In genomic region chr3:52724511-52724910, GRCh38 we compare ENCODE assay signal across 1 cellular context.
A peak's percentile ranks its signal among the peaks of the same experiment; 100 is the strongest.
TF ChIP-seq lines count a peak whose summit lies in the region.

No MANE protein-coding gene starts in this region.

TF ChIP-seq in HepG2, 621 proteins besides CTCF, POLR2A, EP300 and RAD21 (continued from another document and continues in another):
- TF ChIP-seq PRMT3 (CRISPR knock-in tag; IDR thresholded peaks at IDR 0.05; ENCODE audit: borderline replicate concordance, low read depth), result no peak
- TF ChIP-seq ZNF143 (CRISPR knock-in tag; IDR thresholded peaks at IDR 0.05), result no peak
- no peak for TF ChIP-seq ZNF253 (CRISPR knock-in tag; IDR thresholded peaks at IDR 0.05; ENCODE audit: borderline replicate concordance)
- no peak for TF ChIP-seq DZIP1 (CRISPR knock-in tag; IDR thresholded peaks at IDR 0.05)
- TF ChIP-seq IKZF4 (CRISPR knock-in tag; IDR thresholded peaks at IDR 0.05; ENCODE audit: borderline replicate concordance, low read depth, not compliant biosample characterization), result no peak
- TF ChIP-seq, protein P1, sequence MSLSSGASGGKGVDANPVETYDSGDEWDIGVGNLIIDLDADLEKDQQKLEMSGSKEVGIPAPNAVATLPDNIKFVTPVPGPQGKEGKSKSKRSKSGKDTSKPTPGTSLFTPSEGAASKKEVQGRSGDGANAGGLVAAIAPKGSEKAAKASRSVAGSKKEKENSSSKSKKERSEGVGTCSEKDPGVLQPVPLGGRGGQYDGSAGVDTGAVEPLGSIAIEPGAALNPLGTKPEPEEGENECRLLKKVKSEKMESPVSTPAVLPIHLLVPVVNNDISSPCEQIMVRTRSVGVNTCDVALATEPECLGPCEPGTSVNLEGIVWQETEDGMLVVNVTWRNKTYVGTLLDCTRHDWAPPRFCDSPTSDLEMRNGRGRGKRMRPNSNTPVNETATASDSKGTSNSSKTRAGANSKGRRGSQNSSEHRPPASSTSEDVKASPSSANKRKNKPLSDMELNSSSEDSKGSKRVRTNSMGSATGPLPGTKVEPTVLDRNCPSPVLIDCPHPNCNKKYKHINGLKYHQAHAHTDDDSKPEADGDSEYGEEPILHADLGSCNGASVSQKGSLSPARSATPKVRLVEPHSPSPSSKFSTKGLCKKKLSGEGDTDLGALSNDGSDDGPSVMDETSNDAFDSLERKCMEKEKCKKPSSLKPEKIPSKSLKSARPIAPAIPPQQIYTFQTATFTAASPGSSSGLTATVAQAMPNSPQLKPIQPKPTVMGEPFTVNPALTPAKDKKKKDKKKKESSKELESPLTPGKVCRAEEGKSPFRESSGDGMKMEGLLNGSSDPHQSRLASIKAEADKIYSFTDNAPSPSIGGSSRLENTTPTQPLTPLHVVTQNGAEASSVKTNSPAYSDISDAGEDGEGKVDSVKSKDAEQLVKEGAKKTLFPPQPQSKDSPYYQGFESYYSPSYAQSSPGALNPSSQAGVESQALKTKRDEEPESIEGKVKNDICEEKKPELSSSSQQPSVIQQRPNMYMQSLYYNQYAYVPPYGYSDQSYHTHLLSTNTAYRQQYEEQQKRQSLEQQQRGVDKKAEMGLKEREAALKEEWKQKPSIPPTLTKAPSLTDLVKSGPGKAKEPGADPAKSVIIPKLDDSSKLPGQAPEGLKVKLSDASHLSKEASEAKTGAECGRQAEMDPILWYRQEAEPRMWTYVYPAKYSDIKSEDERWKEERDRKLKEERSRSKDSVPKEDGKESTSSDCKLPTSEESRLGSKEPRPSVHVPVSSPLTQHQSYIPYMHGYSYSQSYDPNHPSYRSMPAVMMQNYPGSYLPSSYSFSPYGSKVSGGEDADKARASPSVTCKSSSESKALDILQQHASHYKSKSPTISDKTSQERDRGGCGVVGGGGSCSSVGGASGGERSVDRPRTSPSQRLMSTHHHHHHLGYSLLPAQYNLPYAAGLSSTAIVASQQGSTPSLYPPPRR (CRISPR knock-in tag; IDR thresholded peaks at IDR 0.05; ENCODE audit: borderline replicate concordance), result no peak
- TF ChIP-seq, protein P2, sequence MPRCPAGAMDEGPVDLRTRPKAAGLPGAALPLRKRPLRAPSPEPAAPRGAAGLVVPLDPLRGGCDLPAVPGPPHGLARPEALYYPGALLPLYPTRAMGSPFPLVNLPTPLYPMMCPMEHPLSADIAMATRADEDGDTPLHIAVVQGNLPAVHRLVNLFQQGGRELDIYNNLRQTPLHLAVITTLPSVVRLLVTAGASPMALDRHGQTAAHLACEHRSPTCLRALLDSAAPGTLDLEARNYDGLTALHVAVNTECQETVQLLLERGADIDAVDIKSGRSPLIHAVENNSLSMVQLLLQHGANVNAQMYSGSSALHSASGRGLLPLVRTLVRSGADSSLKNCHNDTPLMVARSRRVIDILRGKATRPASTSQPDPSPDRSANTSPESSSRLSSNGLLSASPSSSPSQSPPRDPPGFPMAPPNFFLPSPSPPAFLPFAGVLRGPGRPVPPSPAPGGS (CRISPR knock-in tag; IDR thresholded peaks at IDR 0.05), result no peak
- no peak for TF ChIP-seq ZNF281 (CRISPR knock-in tag; IDR thresholded peaks at IDR 0.05; ENCODE audit: borderline replicate concordance)
- TF ChIP-seq, protein P3, sequence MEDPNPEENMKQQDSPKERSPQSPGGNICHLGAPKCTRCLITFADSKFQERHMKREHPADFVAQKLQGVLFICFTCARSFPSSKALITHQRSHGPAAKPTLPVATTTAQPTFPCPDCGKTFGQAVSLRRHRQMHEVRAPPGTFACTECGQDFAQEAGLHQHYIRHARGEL (CRISPR knock-in tag; IDR thresholded peaks at IDR 0.05), result no peak
- no peak for TF ChIP-seq NFE2L2 (IDR thresholded peaks at IDR 0.05; ENCODE audit: low read length)
- TF ChIP-seq FOXK1 (CRISPR knock-in tag; IDR thresholded peaks at IDR 0.05; ENCODE audit: borderline replicate concordance, low read depth), result peak; percentile 46; the same call in 1 of the 2 replicates
- TF ChIP-seq SAP130 (CRISPR knock-in tag; IDR thresholded peaks at IDR 0.05; ENCODE audit: low read depth), result peak; percentile 33
- TF ChIP-seq ELF4 (CRISPR knock-in tag; IDR thresholded peaks at IDR 0.05; ENCODE audit: borderline replicate concordance), result no peak
- TF ChIP-seq ATM (IDR thresholded peaks at IDR 0.05; ENCODE audit: borderline replicate concordance), result no peak
- peak; percentile 69; the same call in 1 of the 2 replicates for TF ChIP-seq MIXL1 (CRISPR knock-in tag; IDR thresholded peaks at IDR 0.05)
- no peak for TF ChIP-seq TBP (CRISPR knock-in tag; IDR thresholded peaks at IDR 0.05)
- TF ChIP-seq, protein P4, sequence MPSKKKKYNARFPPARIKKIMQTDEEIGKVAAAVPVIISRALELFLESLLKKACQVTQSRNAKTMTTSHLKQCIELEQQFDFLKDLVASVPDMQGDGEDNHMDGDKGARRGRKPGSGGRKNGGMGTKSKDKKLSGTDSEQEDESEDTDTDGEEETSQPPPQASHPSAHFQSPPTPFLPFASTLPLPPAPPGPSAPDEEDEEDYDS (CRISPR knock-in tag; IDR thresholded peaks at IDR 0.05), result 0 out of 2 replicates have a peak, but pooled peaks have one; percentile 18
- no peak for TF ChIP-seq HMGA1 (CRISPR knock-in tag; conservative IDR thresholded peaks at IDR 0.05)
- no peak for TF ChIP-seq ONECUT2 (CRISPR knock-in tag; IDR thresholded peaks at IDR 0.05)
- TF ChIP-seq ZSCAN20 (CRISPR knock-in tag; IDR thresholded peaks at IDR 0.05; ENCODE audit: borderline replicate concordance), result no peak
- no peak for TF ChIP-seq SOX13 (IDR thresholded peaks at IDR 0.05)
- TF ChIP-seq SOX13 (CRISPR knock-in tag; conservative IDR thresholded peaks at IDR 0.05 in 1 of 2, IDR thresholded peaks at IDR 0.05 in 1 of 2), result peak in 1 of 2 experiments; percentile 30; a peak in 1 of 4 replicates
- TF ChIP-seq FOXJ3 (CRISPR knock-in tag; IDR thresholded peaks at IDR 0.05; ENCODE audit: borderline replicate concordance), result 0 out of 2 replicates have a peak, but pooled peaks have one; percentile 24
- TF ChIP-seq POGZ (CRISPR knock-in tag; IDR thresholded peaks at IDR 0.05), result no peak
- TF ChIP-seq ZNF275 (CRISPR knock-in tag; IDR thresholded peaks at IDR 0.05; ENCODE audit: borderline replicate concordance), result no peak
- no peak for TF ChIP-seq BCLAF1 (IDR thresholded peaks at IDR 0.05)
- no peak for TF ChIP-seq ZNF292 (CRISPR knock-in tag; IDR thresholded peaks at IDR 0.05; ENCODE audit: borderline replicate concordance, low read depth)
- TF ChIP-seq, protein P5, sequence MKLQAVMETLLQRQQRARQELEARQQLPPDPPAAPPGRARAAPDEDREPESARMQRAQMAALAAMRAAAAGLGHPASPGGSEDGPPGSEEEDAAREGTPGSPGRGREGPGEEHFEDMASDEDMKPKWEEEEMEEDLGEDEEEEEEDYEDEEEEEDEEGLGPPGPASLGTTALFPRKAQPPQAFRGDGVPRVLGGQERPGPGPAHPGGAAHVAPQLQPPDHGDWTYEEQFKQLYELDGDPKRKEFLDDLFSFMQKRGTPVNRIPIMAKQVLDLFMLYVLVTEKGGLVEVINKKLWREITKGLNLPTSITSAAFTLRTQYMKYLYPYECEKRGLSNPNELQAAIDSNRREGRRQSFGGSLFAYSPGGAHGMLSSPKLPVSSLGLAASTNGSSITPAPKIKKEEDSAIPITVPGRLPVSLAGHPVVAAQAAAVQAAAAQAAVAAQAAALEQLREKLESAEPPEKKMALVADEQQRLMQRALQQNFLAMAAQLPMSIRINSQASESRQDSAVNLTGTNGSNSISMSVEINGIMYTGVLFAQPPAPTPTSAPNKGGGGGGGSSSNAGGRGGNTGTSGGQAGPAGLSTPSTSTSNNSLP (IDR thresholded peaks at IDR 0.05; ENCODE audit: low read depth, low read length), result peak; percentile 84
- TF ChIP-seq, protein P6, sequence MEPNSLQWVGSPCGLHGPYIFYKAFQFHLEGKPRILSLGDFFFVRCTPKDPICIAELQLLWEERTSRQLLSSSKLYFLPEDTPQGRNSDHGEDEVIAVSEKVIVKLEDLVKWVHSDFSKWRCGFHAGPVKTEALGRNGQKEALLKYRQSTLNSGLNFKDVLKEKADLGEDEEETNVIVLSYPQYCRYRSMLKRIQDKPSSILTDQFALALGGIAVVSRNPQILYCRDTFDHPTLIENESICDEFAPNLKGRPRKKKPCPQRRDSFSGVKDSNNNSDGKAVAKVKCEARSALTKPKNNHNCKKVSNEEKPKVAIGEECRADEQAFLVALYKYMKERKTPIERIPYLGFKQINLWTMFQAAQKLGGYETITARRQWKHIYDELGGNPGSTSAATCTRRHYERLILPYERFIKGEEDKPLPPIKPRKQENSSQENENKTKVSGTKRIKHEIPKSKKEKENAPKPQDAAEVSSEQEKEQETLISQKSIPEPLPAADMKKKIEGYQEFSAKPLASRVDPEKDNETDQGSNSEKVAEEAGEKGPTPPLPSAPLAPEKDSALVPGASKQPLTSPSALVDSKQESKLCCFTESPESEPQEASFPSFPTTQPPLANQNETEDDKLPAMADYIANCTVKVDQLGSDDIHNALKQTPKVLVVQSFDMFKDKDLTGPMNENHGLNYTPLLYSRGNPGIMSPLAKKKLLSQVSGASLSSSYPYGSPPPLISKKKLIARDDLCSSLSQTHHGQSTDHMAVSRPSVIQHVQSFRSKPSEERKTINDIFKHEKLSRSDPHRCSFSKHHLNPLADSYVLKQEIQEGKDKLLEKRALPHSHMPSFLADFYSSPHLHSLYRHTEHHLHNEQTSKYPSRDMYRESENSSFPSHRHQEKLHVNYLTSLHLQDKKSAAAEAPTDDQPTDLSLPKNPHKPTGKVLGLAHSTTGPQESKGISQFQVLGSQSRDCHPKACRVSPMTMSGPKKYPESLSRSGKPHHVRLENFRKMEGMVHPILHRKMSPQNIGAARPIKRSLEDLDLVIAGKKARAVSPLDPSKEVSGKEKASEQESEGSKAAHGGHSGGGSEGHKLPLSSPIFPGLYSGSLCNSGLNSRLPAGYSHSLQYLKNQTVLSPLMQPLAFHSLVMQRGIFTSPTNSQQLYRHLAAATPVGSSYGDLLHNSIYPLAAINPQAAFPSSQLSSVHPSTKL (CRISPR knock-in tag; IDR thresholded peaks at IDR 0.05), result peak; percentile 63
- TF ChIP-seq SIX1 (CRISPR knock-in tag; IDR thresholded peaks at IDR 0.05; ENCODE audit: borderline replicate concordance), result no peak
